ENCODE assay signal across 1 cellular context in the genomic region with DNA sequence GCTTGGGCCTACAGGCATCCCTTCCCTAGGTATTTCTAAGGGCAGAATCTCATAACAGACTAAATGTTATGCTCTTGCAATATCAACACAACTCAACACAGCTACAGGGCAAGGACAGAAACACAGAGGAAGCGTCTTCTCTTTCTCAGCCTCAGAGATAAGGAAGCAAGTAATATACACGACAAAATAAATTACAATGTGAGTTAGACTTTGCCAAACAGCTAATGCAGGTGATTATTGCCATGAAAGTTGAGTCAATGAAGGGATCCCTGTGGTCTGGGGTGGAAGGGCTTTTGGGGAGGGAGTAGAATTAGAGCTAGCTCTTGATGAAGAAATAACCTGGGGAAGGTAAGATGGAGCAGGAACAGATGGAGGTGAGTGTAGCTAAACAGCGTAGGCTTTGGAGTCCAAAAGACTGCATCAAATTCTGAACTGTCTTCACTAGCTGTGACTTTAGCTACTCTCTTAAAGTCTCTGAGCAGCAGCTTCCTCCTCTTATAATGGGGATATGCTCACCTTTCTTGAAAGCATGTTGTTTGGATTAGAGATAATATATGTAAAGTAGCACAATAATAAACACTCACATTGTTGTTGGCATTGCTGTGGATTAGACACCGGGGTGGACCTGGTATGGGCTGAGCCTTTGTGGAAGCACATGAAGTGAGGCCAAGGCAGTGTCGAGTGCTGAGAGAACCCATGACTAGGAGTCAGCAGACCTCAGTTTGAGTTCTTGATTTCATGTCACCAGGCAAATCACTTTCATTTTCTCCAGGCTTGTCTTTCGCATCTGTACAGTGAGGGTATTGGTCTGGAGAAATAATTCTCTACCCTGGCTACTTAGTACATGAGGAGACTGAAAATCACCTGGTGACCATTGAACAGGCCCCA.
TF ChIP-seq lines count a peak whose summit lies in the region.

No MANE protein-coding gene starts in this region.

TF ChIP-seq in IMR-90, 13 proteins besides CTCF, POLR2A, EP300 and RAD21:
- TF ChIP-seq CHD1 (IDR thresholded peaks at IDR 0.05; ENCODE audit: low read depth, low read length): no peak
TF ChIP-seq in IMR-90: peak in this region for 0.
